7 cellular contexts compared by ENCODE assay signal in the genomic region with DNA sequence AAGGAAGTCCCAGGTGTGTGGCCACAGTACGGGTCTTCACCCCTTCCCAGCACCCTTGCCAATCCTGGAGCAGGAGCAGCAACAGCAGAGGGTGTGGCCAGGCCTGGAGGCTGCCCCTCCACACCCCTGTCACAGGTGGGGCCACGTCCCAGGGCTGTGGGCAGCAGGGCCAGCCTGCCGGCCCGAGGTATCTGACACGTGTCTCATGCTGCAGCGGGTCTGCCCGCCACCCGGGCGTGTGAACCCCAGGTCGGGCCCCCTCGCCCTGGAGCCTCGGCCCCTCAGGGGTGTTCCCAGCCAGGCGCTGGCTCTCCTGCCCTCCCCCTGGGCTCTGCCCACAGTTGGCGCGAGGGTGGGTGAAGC. TPM values are rescaled to one million over a fixed set of nuclear protein-coding genes. Genes with fewer than 3 reads are reported as not detected.
DNase-seq lines count a peak whose midpoint lies in the region; ATAC-seq and TF ChIP-seq lines count a peak whose summit lies in the region.
"Not testable (repeated sequence)": the region's sequence is repeated elsewhere in the genome, so short reads cannot be mapped to it uniquely, and the experiment has no call there.

No MANE protein-coding gene starts in this region.

- not testable (repeated sequence) for H3K4me3 ChIP-seq in GM23338; right atrium auricular region; mesodermal cell (ENCODE audit: extremely low read depth, insufficient read depth, low read length, poor library complexity, severe bottlenecking); skeletal muscle tissue (ENCODE audit: low read length in 3 of 3)
- H3K4me3 ChIP-seq in ascending aorta = peak overlapping the region; percentile 49 to 61
- peak overlapping the region; percentile 41 to 46 for H3K4me3 ChIP-seq in tibial artery

- peaks cover 27% of the 10 kb centered on the region for H3K4me1 Mint-ChIP-seq in GM23338

- H2AFZ ChIP-seq in GM23338 = not testable (repeated sequence)

- H3K27me3 ChIP-seq in GM23338 (ENCODE audit: insufficient read depth); ascending aorta; foreskin keratinocyte; right atrium auricular region; skeletal muscle tissue (ENCODE audit: control insufficient read depth in 3 of 3, insufficient read depth in 3 of 3, low read length in 3 of 3); tibial artery: not testable (repeated sequence)

- H3K4me1 ChIP-seq in GM23338 (ENCODE audit: insufficient read depth) = peaks cover 10% of the 10 kb centered on the region; the same call in 1 of the 2 replicates
- H3K4me1 ChIP-seq in ascending aorta = peaks cover 21 to 63% of the 10 kb centered on the region in 2 donors
- peaks cover 15% of the 10 kb centered on the region for H3K4me1 ChIP-seq in foreskin keratinocyte
- H3K4me1 ChIP-seq in right atrium auricular region = peaks cover 0 to 74% of the 10 kb centered on the region in 2 donors
- H3K4me1 ChIP-seq in mesodermal cell (ENCODE audit: control insufficient read depth, insufficient read depth, low read length, poor library complexity, severe bottlenecking) = peaks cover 15% of the 10 kb centered on the region
- peaks cover 50 to 71% (median 71%) of the 10 kb centered on the region in 3 donors for H3K4me1 ChIP-seq in skeletal muscle tissue (ENCODE audit: control insufficient read depth in 3 of 3, insufficient read depth in 3 of 3, low read length in 3 of 3)
- H3K4me1 ChIP-seq in tibial artery = peaks cover 5 to 87% (median 68%) of the 10 kb centered on the region in 4 donors

- H3K9me3 ChIP-seq in ascending aorta; right atrium auricular region; mesodermal cell (ENCODE audit: control insufficient read depth, low read length); skeletal muscle tissue (ENCODE audit: control insufficient read depth in 3 of 3, low read length in 3 of 3); tibial artery: not testable (repeated sequence)

- not testable (repeated sequence) for DNase-seq in GM23338 (ENCODE audit: low spot score); ascending aorta (ENCODE audit: low spot score in 2 of 2); foreskin keratinocyte; right atrium auricular region (ENCODE audit: low spot score); tibial artery

- H3K27ac Mint-ChIP-seq in GM23338 = not testable (repeated sequence)

- H4K20me1 ChIP-seq in GM23338 (replicated peaks; ENCODE audit: insufficient read depth) = not testable (repeated sequence)

- peaks cover 72% of the 10 kb centered on the region for H3K79me2 ChIP-seq in GM23338 (replicated peaks; ENCODE audit: insufficient read depth)

- H3K36me3 Mint-ChIP-seq in GM23338 (ENCODE audit: low read depth) = not testable (repeated sequence)

- WGBS in mesodermal cell (ENCODE audit: insufficient coverage in 2 of 2), 2 experiments = 55% methylated on average over 4 of the region's 15 CpGs; no CpG with 5 or more reads in 1 of the 2 experiments

- peak; percentile 0; the same call in 2 of the 3 replicates for ATAC-seq in GM23338
- ATAC-seq in foreskin keratinocyte = peak; percentile 4

- H3K27ac ChIP-seq in GM23338 (ENCODE audit: low read depth); foreskin keratinocyte: not testable (repeated sequence)
- H3K27ac ChIP-seq in ascending aorta (peak overlapping the region; percentile 93 to 98), right atrium auricular region (peak overlapping the region; percentile 83 to 90), mesodermal cell (ENCODE audit: low read depth, low read length, severe bottlenecking) (peak overlapping the region; percentile 89), skeletal muscle tissue (ENCODE audit: low read depth, low read length) (peak overlapping the region; percentile 70), tibial artery (peak overlapping the region; percentile 91 to 95)

- not testable (repeated sequence) for H3K36me3 ChIP-seq in GM23338 (ENCODE audit: insufficient read depth); ascending aorta; right atrium auricular region; mesodermal cell (ENCODE audit: control insufficient read depth, insufficient read depth, low read length); skeletal muscle tissue (ENCODE audit: control insufficient read depth in 3 of 3, insufficient read depth in 3 of 3, low read length in 3 of 3); tibial artery

- intact Hi-C loops in ascending aorta (cut with DNase I) = loop anchor here (10.0 kb wide), 1 partner anchor 48 kb away; the partner anchor contains the start of gene RRN3
- intact Hi-C loops in tibial artery (cut with DNase I; ENCODE audit: low total_unique reads) = not testable (repeated sequence)

- peaks cover 16% of the 10 kb centered on the region for H3K27me3 Mint-ChIP-seq in GM23338 (ENCODE audit: insufficient read depth, low read depth, poor library complexity)

- H3K4me2 ChIP-seq in GM23338 = not testable (repeated sequence)

- TF ChIP-seq CTCF in GM23338 (conservative IDR thresholded peaks at IDR 0.05; ENCODE audit: low read depth in 2 of 2); ascending aorta (IDR thresholded peaks at IDR 0.05); foreskin keratinocyte (conservative IDR thresholded peaks at IDR 0.05); right atrium auricular region (IDR thresholded peaks at IDR 0.05); tibial artery (IDR thresholded peaks at IDR 0.05): not testable (repeated sequence)

- H3F3A ChIP-seq in GM23338 (replicated peaks; ENCODE audit: low read depth) = not testable (repeated sequence)

- not testable (repeated sequence) for H3K4me3 Mint-ChIP-seq in GM23338

- not testable (repeated sequence) for H3K9me2 ChIP-seq in GM23338 (ENCODE audit: insufficient read depth)

- H3K9me3 Mint-ChIP-seq in GM23338 = not testable (repeated sequence)

- H3K9ac ChIP-seq in skeletal muscle tissue (ENCODE audit: low read depth in 1 of 3, low read length in 3 of 3) = peak overlapping the region in 2 of 3 donors; percentile 67 to 79

RNA-seq across cellular contexts. Expression of gene RRN3, which starts 49.1 kb away (rescaled TPM):
- total RNA-seq in GM23338 (2014; rRNA removed; shearing (Covaris generic)) = 38.6 and 41.5 TPM in 2 replicates
- 13.8 and 15.4 TPM in 2 replicates for polyA plus RNA-seq in GM23338 (2016; fragmentation: Nextera tagmentation; extraction: Ambion mirVana)
- 4.8 TPM for total RNA-seq in ascending aorta
- total RNA-seq in foreskin keratinocyte = 31.9 and 32.1 TPM in 2 replicates
- 10.0 and 12.3 TPM in 2 replicates for polyA plus RNA-seq in foreskin keratinocyte
- total RNA-seq in right atrium auricular region = 10 to 100 TPM; 12.9 to 16.9 TPM
- 15.7 TPM for polyA plus RNA-seq in mesodermal cell (2013, experiment 1 of 2)
- 15.5 TPM for polyA plus RNA-seq in mesodermal cell (2013, experiment 2 of 2)
- total RNA-seq in skeletal muscle tissue = 26.6 TPM
